Comparison of ENCODE assay signal across 11 cellular contexts in genomic region chr18:58990720-58991119, GRCh38.
DNase-seq lines count a peak whose midpoint lies in the region; ATAC-seq and TF ChIP-seq lines count a peak whose summit lies in the region.
"Had no signal": no experiment of that assay in that cellular context is flagged by ENCODE, and none has a peak within 500 bp of the region (broad histone marks: within the 10 kb centered on the region; RNA-seq: fewer than 3 reads in every experiment).

No MANE protein-coding gene starts in this region.

- H3K27ac ChIP-seq in heart right ventricle (peak overlapping the region in 9 of 10 donors; percentile 70 to 94 (median 87)), temporal lobe (ENCODE audit: low read depth, low read length) (peak overlapping the region; percentile 13), transverse colon (no peak overlapping the region)
- H3K27ac ChIP-seq: C4-2B, ovary had no signal

- no peak overlapping the region for H3K4me3 ChIP-seq in heart right ventricle
- H3K4me3 ChIP-seq in transverse colon, result no peak overlapping the region
- H3K4me3 ChIP-seq: mucosa of descending colon, ovary had no signal

- H3K9me3 ChIP-seq in heart right ventricle (peaks cover 0 to 13% (median 0%) of the 10 kb centered on the region in 11 donors), transverse colon (peaks cover 0 to 3% of the 10 kb centered on the region in 2 donors)
- H3K9me3 ChIP-seq: mucosa of descending colon, ovary had no signal

- H3K27me3 ChIP-seq in heart right ventricle (no peaks in the 10 kb centered on the region), transverse colon (no peaks in the 10 kb centered on the region)
- H3K27me3 ChIP-seq: ovary had no signal

- TF ChIP-seq POLR2A in transverse colon (IDR thresholded peaks at IDR 0.05), result no peak

- peak; percentile 47 for DNase-seq in HT1080 (ENCODE audit: low read depth)
- no peak for DNase-seq in heart right ventricle
- DNase-seq in transverse colon, result no peak
- no peak for DNase-seq in putamen (ENCODE audit: low spot score)
- no peak for DNase-seq in HUDEP-2 (lab: John Stamatoyannopoulos, UW; ENCODE audit: unreplicated experiment in 76 of 76)
- DNase-seq: mucosa of descending colon, NCI-H2107, ovary had no signal

- no peak for TF ChIP-seq EP300 in transverse colon (IDR thresholded peaks at IDR 0.05; ENCODE audit: low read depth)

- intact Hi-C loops in heart right ventricle (cut with DNase I) (loop anchor here in 4 of 10 donors (5.0 to 10.0 kb wide), 5 partner anchors 33 to 206 kb away; partner anchors contain the start of gene ZNF532 (in 1 of the 4)), transverse colon (cut with DNase I; ENCODE audit: low total_unique reads) (no loop called here)

- WGBS in heart right ventricle, 2 donors, result 63 to 71% methylated on average over 6 of the region's 6 CpGs
- WGBS in transverse colon (ENCODE audit: low coverage in 1 of 2), 2 donors, result 87 to 93% methylated on average over 3 to 6 of the region's 6 CpGs

- no peak for TF ChIP-seq CTCF in heart right ventricle (IDR thresholded peaks at IDR 0.05)
- no peak for TF ChIP-seq CTCF in transverse colon (IDR thresholded peaks at IDR 0.05)

- in situ Hi-C loops in transverse colon (cut with MboI; ENCODE audit: low pct_ligation_motif_present in 1 of 4, low pct_unique_long_range_greater_than_20kb in 1 of 4, low sequenced_read_pairs in 3 of 4), result no loop called here

- H3K36me3 ChIP-seq in heart right ventricle (peaks cover 0 to 10% (median 0%) of the 10 kb centered on the region in 9 donors), transverse colon (no peaks in the 10 kb centered on the region)
- H3K36me3 ChIP-seq: ovary had no signal

- ATAC-seq in SK-N-SH treated with all-trans-retinoic acid at 6 μM for 48 hours (peak; percentile 33), heart right ventricle (peak in 7 of 8 donors; percentile 11 to 52 (median 26))
- ATAC-seq: mucosa of descending colon had no signal

- peaks cover 8 to 62% (median 50%) of the 10 kb centered on the region in 9 donors for H3K4me1 ChIP-seq in heart right ventricle
- H3K4me1 ChIP-seq in transverse colon, result peaks cover 0 to 6% (median 0%) of the 10 kb centered on the region in 4 donors

TF ChIP-seq in SK-N-SH treated with all-trans-retinoic acid at 6 μM for 48 hours, 23 proteins besides CTCF, POLR2A, EP300 and RAD21:
- TF ChIP-seq ZFP3 (CRISPR knock-in tag; IDR thresholded peaks at IDR 0.05), result no peak
- TF ChIP-seq TOX (CRISPR knock-in tag; IDR thresholded peaks at IDR 0.05; ENCODE audit: borderline replicate concordance), result no peak
- TF ChIP-seq GLIS3 (CRISPR knock-in tag; IDR thresholded peaks at IDR 0.05), result no peak
- no peak for TF ChIP-seq RARB (CRISPR knock-in tag; IDR thresholded peaks at IDR 0.05)
- TF ChIP-seq ZNF70 (CRISPR knock-in tag; IDR thresholded peaks at IDR 0.05), result no peak
- no peak for TF ChIP-seq TSHZ2 (CRISPR knock-in tag; IDR thresholded peaks at IDR 0.05)
- no peak for TF ChIP-seq CSRNP3 (CRISPR knock-in tag; IDR thresholded peaks at IDR 0.05)
- TF ChIP-seq ESRRG (CRISPR knock-in tag; IDR thresholded peaks at IDR 0.05), result no peak
- no peak for TF ChIP-seq ARNTL (CRISPR knock-in tag; IDR thresholded peaks at IDR 0.05; ENCODE audit: borderline replicate concordance, low read depth)
- TF ChIP-seq ZC3H10 (CRISPR knock-in tag; IDR thresholded peaks at IDR 0.05), result no peak

Comparison
In these comparisons a context has a peak if more than half of its experiments do, and no peak if none do; other contexts are left out.
1. H3K27ac ChIP-seq: peak in heart right ventricle (9 of 10) and temporal lobe (single experiment); none in transverse colon (0 of 4).